17 cellular contexts compared by ENCODE assay signal in the genomic region with DNA sequence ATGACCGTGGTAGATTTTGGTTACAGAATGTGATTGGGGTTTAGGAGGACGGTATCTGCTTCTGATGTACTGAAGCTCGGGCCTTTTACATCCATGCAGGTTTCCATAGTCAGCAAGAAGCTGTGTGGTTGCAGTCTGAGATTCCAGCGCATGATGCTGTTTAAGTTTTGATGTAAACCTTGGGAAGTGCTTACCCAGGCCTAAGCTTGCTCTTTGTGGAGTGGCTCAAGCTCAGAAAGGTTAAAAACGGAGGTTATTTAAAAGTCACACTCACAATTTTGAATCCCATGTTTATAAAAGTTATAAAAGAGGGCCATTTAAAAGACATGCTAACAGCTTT.
DNase-seq lines count a peak whose midpoint lies in the region; ATAC-seq and TF ChIP-seq lines count a peak whose summit lies in the region.
"Had no signal": no experiment of that assay in that cellular context is flagged by ENCODE, and none has a peak within 500 bp of the region (broad histone marks: within the 10 kb centered on the region; RNA-seq: fewer than 3 reads in every experiment).

No MANE protein-coding gene starts in this region.

- H3K27me3 ChIP-seq in osteoblast (ENCODE audit: insufficient read depth, low read length) = no peaks in the 10 kb centered on the region
- H3K27me3 ChIP-seq: left lung had no signal

- H3K79me2 ChIP-seq in osteoblast (ENCODE audit: insufficient read depth, low read length) = peaks cover 77% of the 10 kb centered on the region

- no peaks in the 10 kb centered on the region for H3K9me3 ChIP-seq in osteoblast (ENCODE audit: low read depth, low read length)
- H3K9me3 ChIP-seq: left lung had no signal

- no peaks in the 10 kb centered on the region for H4K20me1 ChIP-seq in osteoblast (ENCODE audit: insufficient read depth, low read length)

- peaks cover 0 to 2% of the 10 kb centered on the region in 2 donors for H3K36me3 Mint-ChIP-seq in activated T-cell treated with anti-CD3 and anti-CD28 coated beads, Interleukin-2, amount 50 U/mL, for 72 hours (ENCODE audit: insufficient read depth in 2 of 2)
- H3K36me3 Mint-ChIP-seq in activated naive CD8-positive, alpha-beta T cell treated with anti-CD3 and anti-CD28 coated beads for 36 hours = no peaks in the 10 kb centered on the region

- peak overlapping the region; percentile 30 for H2AFZ ChIP-seq in osteoblast (ENCODE audit: low read length)

- peak overlapping the region; percentile 53 to 70 for H3K4me3 Mint-ChIP-seq in activated T-cell treated with anti-CD3 and anti-CD28 coated beads, Interleukin-2, amount 50 U/mL, for 72 hours
- H3K4me3 Mint-ChIP-seq in activated naive CD8-positive, alpha-beta T cell treated with anti-CD3 and anti-CD28 coated beads for 36 hours = no peak overlapping the region
- H3K4me3 Mint-ChIP-seq: dendritic cell treated with granulocyte-macrophage colony-stimulating factor and Interleukin-4, amounts not matched to agents 40 ng/mL and 50 ng/mL, for 4 days had no signal

- H3K27ac Mint-ChIP-seq in activated T-cell treated with anti-CD3 and anti-CD28 coated beads, Interleukin-2, amount 50 U/mL, for 72 hours = peak overlapping the region; percentile 87
- peak overlapping the region; percentile 74 for H3K27ac Mint-ChIP-seq in activated naive CD8-positive, alpha-beta T cell treated with anti-CD3 and anti-CD28 coated beads for 36 hours
- H3K27ac Mint-ChIP-seq: dendritic cell treated with granulocyte-macrophage colony-stimulating factor and Interleukin-4, amounts not matched to agents 40 ng/mL and 50 ng/mL, for 4 days had no signal

- TF ChIP-seq CTCF in osteoblast (IDR thresholded peaks at IDR 0.05; ENCODE audit: extremely low read depth, low read depth, low read length) = no peak

- H3K4me1 Mint-ChIP-seq in activated T-cell treated with anti-CD3 and anti-CD28 coated beads, Interleukin-2, amount 50 U/mL, for 72 hours (ENCODE audit: low read depth) = peaks cover 27% of the 10 kb centered on the region
- H3K4me1 Mint-ChIP-seq in activated naive CD8-positive, alpha-beta T cell treated with anti-CD3 and anti-CD28 coated beads for 36 hours = peaks cover 10% of the 10 kb centered on the region

- no peak overlapping the region for H3K4me3 ChIP-seq in osteoblast (ENCODE audit: insufficient read depth, low read length)
- H3K4me3 ChIP-seq: left lung had no signal

- peak overlapping the region; percentile 34 for H3K4me2 ChIP-seq in osteoblast (ENCODE audit: insufficient read depth, low read length)

- no peak for ATAC-seq in activated T-cell treated with anti-CD3 and anti-CD28 coated beads, Interleukin-2, amount 50 U/mL, for 72 hours (replicated peaks in 1 of 2)
- ATAC-seq in HG02973 (IDR thresholded peaks at IDR 0.05; ENCODE audit: unreplicated experiment) (peak; percentile 23), GM18520 (IDR thresholded peaks at IDR 0.05; ENCODE audit: unreplicated experiment) (no peak)
- ATAC-seq: left lung had no signal

- peaks cover 40% of the 10 kb centered on the region for H3K4me1 ChIP-seq in osteoblast (ENCODE audit: insufficient read depth, low read length)
- H3K4me1 ChIP-seq: left lung had no signal

- no peaks in the 10 kb centered on the region for H3K36me3 ChIP-seq in osteoblast (ENCODE audit: insufficient read depth, low read length)
- H3K36me3 ChIP-seq: left lung had no signal

- H3K9me3 Mint-ChIP-seq in activated T-cell treated with anti-CD3 and anti-CD28 coated beads, Interleukin-2, amount 50 U/mL, for 72 hours = no peaks in the 10 kb centered on the region
- H3K9me3 Mint-ChIP-seq in activated naive CD8-positive, alpha-beta T cell treated with anti-CD3 and anti-CD28 coated beads for 36 hours = no peaks in the 10 kb centered on the region
- H3K9me3 Mint-ChIP-seq: dendritic cell treated with granulocyte-macrophage colony-stimulating factor and Interleukin-4, amounts not matched to agents 40 ng/mL and 50 ng/mL, for 4 days had no signal

- no peak for DNase-seq in activated T-cell treated with anti-CD3 and anti-CD28 coated beads, Interleukin-2, amount 50 U/mL, for 72 hours
- no peak for DNase-seq in activated T-cell treated with anti-CD3 and anti-CD28 coated beads, Interleukin-2, amount 50 U/mL, for 48 hours
- no peak for DNase-seq in activated naive CD8-positive, alpha-beta T cell treated with anti-CD3 and anti-CD28 coated beads for 36 hours
- DNase-seq in osteoblast (ENCODE audit: insufficient read length, low spot score, missing footprints) (peak; percentile 5), GM19238 (ENCODE audit: insufficient read length, low spot score) (no peak), HPDE6-E6E7 (ENCODE audit: extremely low spot score) (no peak)
- DNase-seq: activated CD4-positive, CD25-positive, alpha-beta regulatory T cell; KBM-7; left lung; MV-4-11; NCI-H2029; NCI-H446; nucleus accumbens; T-helper 1 cell had no signal

- peak overlapping the region; percentile 76 for H3K27ac ChIP-seq in osteoblast (ENCODE audit: low read depth, low read length)
- H3K27ac ChIP-seq: left lung had no signal

- H3K27me3 Mint-ChIP-seq in activated T-cell treated with anti-CD3 and anti-CD28 coated beads, Interleukin-2, amount 50 U/mL, for 72 hours (ENCODE audit: low read depth) = peaks cover 3% of the 10 kb centered on the region
- H3K27me3 Mint-ChIP-seq in activated naive CD8-positive, alpha-beta T cell treated with anti-CD3 and anti-CD28 coated beads for 36 hours = peaks cover 13% of the 10 kb centered on the region
